In the genomic region with DNA sequence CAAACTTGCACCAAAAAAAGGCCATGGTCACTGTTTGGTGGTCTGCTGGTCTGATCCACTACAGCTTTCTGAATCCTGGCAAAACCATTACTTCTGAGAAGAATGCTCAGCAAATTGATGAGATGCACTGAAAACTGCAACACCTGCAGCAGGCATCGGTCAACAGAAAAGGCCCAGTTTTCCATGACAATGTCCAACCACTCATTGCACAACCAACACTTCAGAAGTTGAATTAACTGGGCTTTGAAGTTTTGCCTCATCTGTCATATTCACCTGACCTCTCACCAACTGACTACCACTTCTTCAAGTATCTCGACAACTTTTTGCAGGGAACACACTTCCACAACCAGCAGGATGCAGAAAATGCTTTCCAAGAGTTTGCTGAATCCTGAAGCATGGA, we compare ENCODE assay signal across 7 cellular contexts. TPM values are rescaled to one million over a fixed set of nuclear protein-coding genes. Genes with fewer than 3 reads are reported as not detected.
"Had no signal": no experiment of that assay in that cellular context is flagged by ENCODE, and none has a peak within 500 bp of the region (broad histone marks: within the 10 kb centered on the region; RNA-seq: fewer than 3 reads in every experiment).

No MANE protein-coding gene starts in this region.

- H3K4me3 ChIP-seq: GM23338, K562 had no signal

- H3K4me2 ChIP-seq: GM23338 had no signal

- H3K4me3 Mint-ChIP-seq: GM23338, H9 had no signal

- DNase-seq: H9, HCEC 1CT, KG1 had no signal

- H3K27ac ChIP-seq: HL-60 had no signal

- H3K27ac Mint-ChIP-seq: GM23338, H9 had no signal

RNA-seq across cellular contexts. Expression of a gene that starts 50.6 kb away (rescaled TPM):
- total RNA-seq: IMR-90 had no signal
- polyA plus RNA-seq: IMR-90 had no signal
